In the genomic region with DNA sequence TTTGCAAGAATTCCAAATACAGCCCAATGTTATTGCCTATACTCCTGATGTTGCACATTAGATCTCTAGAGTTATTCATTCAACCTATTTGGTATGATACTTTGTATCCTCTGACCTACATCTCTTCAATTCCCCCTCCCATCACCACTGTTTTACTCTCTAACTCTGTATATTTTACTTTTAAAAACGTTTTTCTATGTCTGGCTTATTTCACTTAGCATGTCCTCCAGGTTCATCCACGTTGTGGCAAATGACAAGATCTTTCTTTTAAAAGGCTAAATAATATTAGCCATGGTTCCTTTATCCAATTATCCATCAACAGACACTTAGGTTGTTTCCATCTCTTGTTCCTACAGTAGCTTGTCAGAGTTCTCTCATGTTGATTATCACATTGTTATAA, we compare ENCODE assay signal across 26 cellular contexts.
"Had no signal": no experiment of that assay in that cellular context is flagged by ENCODE, and none has a peak within 500 bp of the region (broad histone marks: within the 10 kb centered on the region; RNA-seq: fewer than 3 reads in every experiment).

No MANE protein-coding gene starts in this region.

- H3K27ac Mint-ChIP-seq: dendritic cell treated with granulocyte-macrophage colony-stimulating factor and Interleukin-4, amounts not matched to agents 40 ng/mL and 50 ng/mL, for 4 days; effector memory CD8-positive, alpha-beta T cell; endodermal cell had no signal

- H3K9me3 Mint-ChIP-seq: dendritic cell treated with granulocyte-macrophage colony-stimulating factor and Interleukin-4, amounts not matched to agents 40 ng/mL and 50 ng/mL, for 4 days; effector memory CD8-positive, alpha-beta T cell had no signal

- H3K9me3 ChIP-seq: colonic mucosa, esophagus muscularis mucosa, esophagus squamous epithelium, gastrocnemius medialis, gastroesophageal sphincter, heart left ventricle, heart right ventricle had no signal

- H3K4me2 ChIP-seq: hepatocyte had no signal

- H3K4me1 Mint-ChIP-seq: endodermal cell had no signal

- H3K4me1 ChIP-seq: colonic mucosa, esophagus squamous epithelium, foreskin keratinocyte, gastrocnemius medialis, heart left ventricle, heart right ventricle had no signal

- H3K4me3 ChIP-seq: colonic mucosa, coronary artery, dorsolateral prefrontal cortex, esophagus muscularis mucosa, esophagus squamous epithelium, gastrocnemius medialis, gastroesophageal sphincter, heart left ventricle, heart right ventricle, hepatocyte had no signal

- H2AFZ ChIP-seq: hepatocyte had no signal

- H3K27me3 ChIP-seq: colonic mucosa, esophagus muscularis mucosa, esophagus squamous epithelium, gastrocnemius medialis, gastroesophageal sphincter, heart left ventricle, heart right ventricle, hepatocyte had no signal

- DNase-seq: colonic mucosa; cortex of kidney; dermis blood vessel endothelial cell; dorsolateral prefrontal cortex; effector CD4-positive, alpha-beta T cell; effector CD8-positive, alpha-beta T cell; effector memory CD4-positive, alpha-beta T cell; effector memory CD8-positive, alpha-beta T cell; endodermal cell; erythroblast; esophagus squamous epithelium; foreskin fibroblast; foreskin keratinocyte; foreskin melanocyte; glutamatergic neuron; head of caudate nucleus had no signal

- ATAC-seq: effector memory CD8-positive, alpha-beta T cell; esophagus mucosa; foreskin keratinocyte had no signal

- H3K4me3 Mint-ChIP-seq: dendritic cell treated with granulocyte-macrophage colony-stimulating factor and Interleukin-4, amounts not matched to agents 40 ng/mL and 50 ng/mL, for 4 days; effector memory CD8-positive, alpha-beta T cell; endodermal cell had no signal

- H3K27ac ChIP-seq: colonic mucosa, dorsolateral prefrontal cortex, epithelial cell of prostate, esophagus muscularis mucosa, esophagus squamous epithelium, foreskin keratinocyte, gastrocnemius medialis, gastroesophageal sphincter, heart left ventricle, heart right ventricle, hepatocyte had no signal

- H3K36me3 ChIP-seq: colonic mucosa, esophagus muscularis mucosa, esophagus squamous epithelium, gastrocnemius medialis, gastroesophageal sphincter, heart left ventricle, heart right ventricle had no signal

- H3K27me3 Mint-ChIP-seq: dendritic cell treated with granulocyte-macrophage colony-stimulating factor and Interleukin-4, amounts not matched to agents 40 ng/mL and 50 ng/mL, for 4 days; effector memory CD8-positive, alpha-beta T cell had no signal
